8 cellular contexts compared by ENCODE assay signal in the genomic region with DNA sequence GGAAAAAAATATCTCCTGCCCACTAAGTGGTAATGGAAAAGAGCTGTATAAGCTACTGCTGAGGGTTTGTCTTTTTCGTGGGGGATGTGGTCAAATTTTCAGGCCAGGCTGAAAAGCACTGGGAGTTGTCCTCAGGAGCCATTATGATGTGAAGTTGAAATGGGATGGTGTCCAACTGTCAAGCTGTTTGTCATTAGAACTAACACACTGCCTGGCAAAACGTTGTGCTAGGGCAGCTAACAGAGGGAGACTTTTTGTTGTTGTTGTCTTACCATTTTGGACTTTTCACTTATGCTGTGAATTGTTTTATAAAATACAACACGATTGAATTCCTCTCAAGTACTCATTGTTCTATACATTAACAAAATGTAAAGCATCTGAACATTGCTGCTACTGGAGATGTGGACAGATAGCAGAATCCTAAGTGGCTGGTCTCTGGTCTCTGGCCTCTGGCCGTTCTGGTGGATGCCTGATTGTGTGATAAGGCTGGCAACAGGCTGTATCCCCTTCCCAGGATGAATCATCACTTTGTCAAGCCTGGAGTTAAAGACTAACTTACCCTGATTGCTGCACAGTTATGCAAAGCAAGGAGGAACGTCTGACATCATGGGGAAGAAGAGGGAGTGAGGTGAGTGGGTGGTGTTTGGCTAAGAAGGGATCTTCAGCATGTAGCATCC. TPM values are rescaled to one million over a fixed set of nuclear protein-coding genes. Genes with fewer than 3 reads are reported as not detected.
DNase-seq lines count a peak whose midpoint lies in the region.

No MANE protein-coding gene starts in this region.

- DNase-seq in H4 (ENCODE audit: low spot score) (peak; percentile 91), SJSA1 (ENCODE audit: low read depth in 1 of 2, low spot score in 2 of 2) (peak; percentile 75 to 76), glomerular visceral epithelial cell (ENCODE audit: extremely low spot score) (peak; percentile 95), medulla oblongata (ENCODE audit: extremely low spot score) (no peak), retina (no peak), NCI-H2107 treated with DMSO at 0.1 percent for 48 hours (lab: John Stamatoyannopoulos, UW; ENCODE audit: unreplicated experiment) (no peak)

- H3K4me1 ChIP-seq in ACC112 (ENCODE audit: control insufficient read depth, insufficient read depth, low read length, unreplicated experiment) (peaks cover 53% of the 10 kb centered on the region), SJSA1 (replicated peaks) (peaks cover 26% of the 10 kb centered on the region), skeletal muscle tissue (ENCODE audit: control insufficient read depth in 3 of 3, insufficient read depth in 3 of 3, low read length in 3 of 3) (peaks cover 6 to 11% (median 9%) of the 10 kb centered on the region in 3 donors)

- no peak overlapping the region for H2AFZ ChIP-seq in ACC112 (ENCODE audit: low read length, unreplicated experiment)

- H3K4me3 ChIP-seq in ACC112 (ENCODE audit: low read depth, low read length) (peak overlapping the region; percentile 98), SJSA1 (peak overlapping the region; percentile 0; the same call in 1 of the 2 replicates), skeletal muscle tissue (ENCODE audit: low read length in 3 of 3) (peak overlapping the region in 2 of 3 donors; percentile 15 to 26)

- H3K27me3 ChIP-seq in ACC112 (ENCODE audit: insufficient read depth, low read length) (no peaks in the 10 kb centered on the region), SJSA1 (replicated peaks) (no peaks in the 10 kb centered on the region), skeletal muscle tissue (ENCODE audit: control insufficient read depth in 3 of 3, insufficient read depth in 3 of 3, low read length in 3 of 3) (peaks cover 0 to 18% (median 3%) of the 10 kb centered on the region in 3 donors)

- peaks cover 72% of the 10 kb centered on the region for H3K79me2 ChIP-seq in ACC112 (ENCODE audit: control insufficient read depth, insufficient read depth, low read length, unreplicated experiment)

- H3K27ac ChIP-seq in ACC112 (ENCODE audit: low read depth, low read length) (peak overlapping the region; percentile 72), SJSA1 (peak overlapping the region; percentile 79), skeletal muscle tissue (ENCODE audit: low read depth, low read length) (peak overlapping the region; percentile 84)

- H3K36me3 ChIP-seq in ACC112 (ENCODE audit: insufficient read depth, low read length) (no peaks in the 10 kb centered on the region), SJSA1 (peaks cover 15% of the 10 kb centered on the region), skeletal muscle tissue (ENCODE audit: control insufficient read depth in 3 of 3, insufficient read depth in 3 of 3, low read length in 3 of 3) (no peaks in the 10 kb centered on the region)

- H3K9ac ChIP-seq in skeletal muscle tissue (ENCODE audit: low read depth in 1 of 3, low read length in 3 of 3): peak overlapping the region in 2 of 3 donors; percentile 1 to 29

- no peaks in the 10 kb centered on the region for H3K9me3 ChIP-seq in SJSA1 (replicated peaks)
- no peaks in the 10 kb centered on the region for H3K9me3 ChIP-seq in skeletal muscle tissue (ENCODE audit: control insufficient read depth in 3 of 3, low read length in 3 of 3)

RNA-seq across cellular contexts. Expression of a gene that starts 2.3 kb away (rescaled TPM):
- total RNA-seq in H4 (2014; rRNA removed; shearing (Covaris generic)): 51.0 and 58.5 TPM in 2 replicates
- 87.6 and 106 TPM in 2 replicates for total RNA-seq in SJSA1 (2014; rRNA removed; shearing (Covaris generic))
- 125 TPM for total RNA-seq in skeletal muscle tissue

Comparison
In these comparisons a context has a peak if more than half of its experiments do, and no peak if none do; other contexts are left out.
1. H3K4me3 ChIP-seq: peak in every context shown above with its lines; median percentile 98 in ACC112; 20 in skeletal muscle tissue; 0 in SJSA1.
2. DNase-seq: peak in H4 (single experiment), SJSA1 (2 of 2) and glomerular visceral epithelial cell (single experiment); none in medulla oblongata (single experiment), retina (single experiment) and NCI-H2107 treated with DMSO at 0.1 percent for 48 hours (single experiment).
3. Peak in every context shown above with its lines, with median percentiles within 50 percentile points of each other: H3K27ac ChIP-seq.